Comparison of ENCODE assay signal across 1 cellular context in genomic region chr10:127813290-127813689, GRCh38.
TF ChIP-seq lines count a peak whose summit lies in the region.

No MANE protein-coding gene starts in this region.

TF ChIP-seq in GM23338, 12 proteins besides CTCF, POLR2A, EP300 and RAD21 (continued from another document):
- no peak for TF ChIP-seq ZNF462 (CRISPR knock-in tag; IDR thresholded peaks at IDR 0.05)
TF ChIP-seq in GM23338: peak in this region for 0.
